23 cellular contexts compared by ENCODE assay signal in the genomic region with DNA sequence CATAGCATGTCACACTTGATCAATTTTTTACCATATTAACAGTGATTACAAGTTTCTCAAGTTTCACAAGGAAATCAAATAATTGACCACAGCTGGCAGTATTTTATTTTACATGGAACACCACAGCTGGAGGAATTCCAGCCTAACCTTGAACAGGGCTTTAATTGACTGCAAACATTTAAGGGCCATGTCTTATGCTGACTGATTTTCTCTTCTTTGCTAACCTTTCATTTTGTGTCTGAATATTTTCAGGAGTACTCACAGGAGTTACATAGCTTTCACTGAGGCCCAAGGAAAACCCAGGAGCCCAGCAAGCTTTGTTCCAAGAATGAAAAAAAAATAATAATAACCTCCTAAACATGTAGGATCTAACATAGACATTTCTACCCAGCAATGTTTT. TPM values are rescaled to one million over a fixed set of nuclear protein-coding genes. Genes with fewer than 3 reads are reported as not detected.
DNase-seq lines count a peak whose midpoint lies in the region; ATAC-seq and TF ChIP-seq lines count a peak whose summit lies in the region.
"Had no signal": no experiment of that assay in that cellular context is flagged by ENCODE, and none has a peak within 500 bp of the region (broad histone marks: within the 10 kb centered on the region; RNA-seq: fewer than 3 reads in every experiment).

No MANE protein-coding gene starts in this region.

- H3K4me3 Mint-ChIP-seq in WTC11, result no peak overlapping the region
- no peak overlapping the region for H3K4me3 Mint-ChIP-seq in activated T-cell treated with anti-CD3 and anti-CD28 coated beads, Interleukin-2, amount 50 U/mL, for 4 hours
- H3K4me3 Mint-ChIP-seq: activated T-cell treated with anti-CD3 and anti-CD28 coated beads, Interleukin-2, amount 50 U/mL, for 24 hours; CD14-positive monocyte had no signal

- intact Hi-C loops in colonic mucosa (cut with DNase I), result no loop called here

- no peaks in the 10 kb centered on the region for H3K9me2 ChIP-seq in GM23248 (ENCODE audit: insufficient read depth)

- DNase-seq in GM23248 (peak; percentile 13), WTC11 (ENCODE audit: low spot score) (no peak), fibroblast of peridontal ligament (ENCODE audit: extremely low read depth) (peak; percentile 55), non-pigmented ciliary epithelial cell (ENCODE audit: low read depth) (peak; percentile 8), colonic mucosa (no peak), DMS53 treated with DMSO at 0.1 percent for 48 hours (lab: John Stamatoyannopoulos, UW; ENCODE audit: unreplicated experiment) (no peak)
- no peak for DNase-seq in activated T-cell treated with anti-CD3 and anti-CD28 coated beads, Interleukin-2, amount 50 U/mL, for 4 hours
- DNase-seq: activated CD4-positive, CD25-positive, alpha-beta regulatory T cell treated with anti-CD3 and anti-CD28 coated beads, Interleukin-2, amount 50 U/mL, for 72 hours; activated T-cell treated with anti-CD3 and anti-CD28 coated beads, Interleukin-2, amount 50 U/mL, for 24 hours; Calu3; caudate nucleus; head of caudate nucleus; NCI-H1694 treated with DMSO at 0.1 percent for 48 hours; NCI-H524 treated with DMSO at 0.1 percent for 48 hours; stimulated activated CD4-positive, alpha-beta T cell treated with anti-CD3 and anti-CD28 coated beads, Interleukin-12 subunit alpha, Interleukin-12 subunit beta, amount 100 ng/mL, for 4 hours; stimulated activated naive CD8-positive, alpha-beta T cell treated with anti-CD3 and anti-CD28 coated beads, Interleukin-15, Interleukin-2, amounts not matched to agents 100 U/mL and 50 U/mL, for 24 hours had no signal

- no peak overlapping the region for H3K4me3 ChIP-seq in GM23248
- H3K4me3 ChIP-seq in colonic mucosa, result no peak overlapping the region
- H3K4me3 ChIP-seq: SJCRH30, thoracic aorta had no signal

- H3K36me3 Mint-ChIP-seq in WTC11, result no peaks in the 10 kb centered on the region
- no peaks in the 10 kb centered on the region for H3K36me3 Mint-ChIP-seq in activated T-cell treated with anti-CD3 and anti-CD28 coated beads, Interleukin-2, amount 50 U/mL, for 4 hours (ENCODE audit: insufficient read depth)
- H3K36me3 Mint-ChIP-seq: CD14-positive monocyte had no signal

- H4K20me1 ChIP-seq in GM23248 (ENCODE audit: insufficient read depth), result no peaks in the 10 kb centered on the region

- H3K4me1 ChIP-seq in GM23248 (ENCODE audit: insufficient read depth) (peaks cover 9% of the 10 kb centered on the region; the same call in 1 of the 2 replicates), colonic mucosa (no peaks in the 10 kb centered on the region)

- peak overlapping the region; percentile 34; the same call in 1 of the 2 replicates for H2AFZ ChIP-seq in GM23248

- ATAC-seq in WTC11 (no peak), HG03139 (IDR thresholded peaks at IDR 0.05; ENCODE audit: unreplicated experiment) (no peak)
- ATAC-seq in activated T-cell treated with anti-CD3 and anti-CD28 coated beads, Interleukin-2, amount 50 U/mL, for 4 hours, result no peak
- ATAC-seq: stimulated activated naive CD8-positive, alpha-beta T cell treated with anti-CD3 and anti-CD28 coated beads, Interleukin-15, Interleukin-2, amounts not matched to agents 100 U/mL and 50 U/mL, for 24 hours had no signal

- H3K27ac ChIP-seq in GM23248 (no peak overlapping the region), colonic mucosa (no peak overlapping the region)
- H3K27ac ChIP-seq: KMS-11, SJCRH30 had no signal

- no peaks in the 10 kb centered on the region for H3K9me3 Mint-ChIP-seq in WTC11
- no peaks in the 10 kb centered on the region for H3K9me3 Mint-ChIP-seq in activated T-cell treated with anti-CD3 and anti-CD28 coated beads, Interleukin-2, amount 50 U/mL, for 4 hours
- H3K9me3 Mint-ChIP-seq: activated T-cell treated with anti-CD3 and anti-CD28 coated beads, Interleukin-2, amount 50 U/mL, for 24 hours had no signal

- H3K27me3 Mint-ChIP-seq in WTC11 (ENCODE audit: low read depth), result peaks cover 17% of the 10 kb centered on the region
- H3K27me3 Mint-ChIP-seq in activated T-cell treated with anti-CD3 and anti-CD28 coated beads, Interleukin-2, amount 50 U/mL, for 4 hours (ENCODE audit: low read depth), result peaks cover 10% of the 10 kb centered on the region

- H3F3A ChIP-seq in GM23248 (ENCODE audit: insufficient read depth), result no peaks in the 10 kb centered on the region

- H3K9me3 ChIP-seq in GM23248 (ENCODE audit: low read depth) (no peaks in the 10 kb centered on the region), colonic mucosa (no peaks in the 10 kb centered on the region)
- H3K9me3 ChIP-seq: SJCRH30, thoracic aorta had no signal

- no peak for TF ChIP-seq CTCF in WTC11 (IDR thresholded peaks at IDR 0.05)
- no peak for TF ChIP-seq CTCF in colonic mucosa (IDR thresholded peaks at IDR 0.05)

- no peaks in the 10 kb centered on the region for H3K36me3 ChIP-seq in GM23248 (ENCODE audit: low read depth)
- no peaks in the 10 kb centered on the region for H3K36me3 ChIP-seq in colonic mucosa
- H3K36me3 ChIP-seq: SJCRH30, thoracic aorta had no signal

- H3K9ac ChIP-seq in GM23248 (no peak overlapping the region), colonic mucosa (ENCODE audit: low read depth in 2 of 2, low read length in 2 of 2) (no peak overlapping the region)
- H3K9ac ChIP-seq: KMS-11 had no signal

- no peak overlapping the region for H3K4me2 ChIP-seq in GM23248 (ENCODE audit: unreplicated experiment)
- H3K4me2 ChIP-seq: KMS-11 had no signal

- H3K27ac Mint-ChIP-seq in WTC11, result peak overlapping the region; percentile 58; the same call in 1 of the 2 replicates
- H3K27ac Mint-ChIP-seq: activated T-cell treated with anti-CD3 and anti-CD28 coated beads, Interleukin-2, amount 50 U/mL, for 24 hours; CD14-positive monocyte had no signal

- CTCF ChIA-PET in WTC11 (lab: Charles Lee), result interaction anchor here (3.6 kb wide), 1 partner anchor 51 kb away, joined by 13 read pairs; the partner anchor contains the start of gene FRZB

- POLR2A ChIA-PET in WTC11 (lab: Charles Lee), result no interaction called here

- no peaks in the 10 kb centered on the region for H3K79me2 ChIP-seq in GM23248 (ENCODE audit: insufficient read depth)

- in situ Hi-C loops in GM23248 (cut with MboI), result no loop called here

- H3K4me1 Mint-ChIP-seq in WTC11, result peaks cover 38% of the 10 kb centered on the region
- no peaks in the 10 kb centered on the region for H3K4me1 Mint-ChIP-seq in activated T-cell treated with anti-CD3 and anti-CD28 coated beads, Interleukin-2, amount 50 U/mL, for 4 hours (ENCODE audit: low read depth)
- H3K4me1 Mint-ChIP-seq: CD14-positive monocyte had no signal

- peaks cover 18% of the 10 kb centered on the region; the same call in 1 of the 2 replicates for H3K27me3 ChIP-seq in GM23248 (replicated peaks; ENCODE audit: insufficient read depth)
- H3K27me3 ChIP-seq in colonic mucosa, result no peaks in the 10 kb centered on the region
- H3K27me3 ChIP-seq: SJCRH30 had no signal

TF ChIP-seq in WTC11, 78 proteins besides CTCF, POLR2A, EP300 and RAD21:
- TF ChIP-seq USF2 (CRISPR knock-in tag; IDR thresholded peaks at IDR 0.05) (no peak), FOXK1 (CRISPR knock-in tag; IDR thresholded peaks at IDR 0.05) (no peak), ESRRA (CRISPR knock-in tag; IDR thresholded peaks at IDR 0.05; ENCODE audit: borderline replicate concordance) (no peak), KAT7 (CRISPR knock-in tag; IDR thresholded peaks at IDR 0.05; ENCODE audit: borderline replicate concordance) (no peak), SMAD4 (CRISPR knock-in tag; IDR thresholded peaks at IDR 0.05) (no peak), ZNF396 (CRISPR knock-in tag; IDR thresholded peaks at IDR 0.05; ENCODE audit: borderline replicate concordance) (no peak), NR3C1 (CRISPR knock-in tag; conservative IDR thresholded peaks at IDR 0.05; ENCODE audit: low read depth) (no peak), TEAD1 (CRISPR knock-in tag; IDR thresholded peaks at IDR 0.05) (no peak), PRRX2 (CRISPR knock-in tag; IDR thresholded peaks at IDR 0.05) (no peak), E2F1 (CRISPR knock-in tag; IDR thresholded peaks at IDR 0.05) (no peak), ZNF671 (CRISPR knock-in tag; IDR thresholded peaks at IDR 0.05) (no peak), RELA (CRISPR knock-in tag; IDR thresholded peaks at IDR 0.05; ENCODE audit: borderline replicate concordance) (no peak)
- TF ChIP-seq, protein P1, sequence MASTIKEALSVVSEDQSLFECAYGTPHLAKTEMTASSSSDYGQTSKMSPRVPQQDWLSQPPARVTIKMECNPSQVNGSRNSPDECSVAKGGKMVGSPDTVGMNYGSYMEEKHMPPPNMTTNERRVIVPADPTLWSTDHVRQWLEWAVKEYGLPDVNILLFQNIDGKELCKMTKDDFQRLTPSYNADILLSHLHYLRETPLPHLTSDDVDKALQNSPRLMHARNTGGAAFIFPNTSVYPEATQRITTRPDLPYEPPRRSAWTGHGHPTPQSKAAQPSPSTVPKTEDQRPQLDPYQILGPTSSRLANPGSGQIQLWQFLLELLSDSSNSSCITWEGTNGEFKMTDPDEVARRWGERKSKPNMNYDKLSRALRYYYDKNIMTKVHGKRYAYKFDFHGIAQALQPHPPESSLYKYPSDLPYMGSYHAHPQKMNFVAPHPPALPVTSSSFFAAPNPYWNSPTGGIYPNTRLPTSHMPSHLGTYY (CRISPR knock-in tag; IDR thresholded peaks at IDR 0.05), result no peak
TF ChIP-seq in WTC11: peak in this region for 0.

RNA-seq across cellular contexts. Expression of gene FRZB, which starts 49.6 kb away (rescaled TPM):
- 0.32 TPM in 1 of 2 replicates, not detected in the other for total RNA-seq in GM23248 (2014; rRNA removed; shearing (Covaris generic))
- 0.08 TPM in 1 of 2 replicates, not detected in the other for polyA plus RNA-seq in GM23248 (2016; fragmentation: Nextera tagmentation; extraction: Ambion mirVana)
- total RNA-seq in WTC11 (2021), result 1.2 to 1.9 TPM (median 1.5 TPM) in 3 replicates
- not detected for total RNA-seq in activated T-cell treated with anti-CD3 and anti-CD28 coated beads, Interleukin-2, amount 50 U/mL, for 4 hours
- total RNA-seq in colonic mucosa, result 10 to 100 TPM; 12.8 to 26.8 TPM
- total RNA-seq: HT1080; T-helper 1 cell treated with Interleukin-12 subunit alpha and Interleukin-12 subunit beta and Interleukin-4 antibody, amounts not matched to agents 30 ng/mL and 1 ng/mL, for 36 hours had no signal
- polyA plus RNA-seq: CD14-positive monocyte had no signal

Comparison
In these comparisons a context has a peak if more than half of its experiments do, and no peak if none do; other contexts are left out.
1. DNase-seq: peak in GM23248 (single experiment), fibroblast of peridontal ligament (single experiment) and non-pigmented ciliary epithelial cell (single experiment); none in WTC11 (single experiment), activated T-cell treated with anti-CD3 and anti-CD28 coated beads, Interleukin-2, amount 50 U/mL, for 4 hours (single experiment), colonic mucosa (single experiment) and DMS53 treated with DMSO at 0.1 percent for 48 hours (single experiment).